21 cellular contexts compared by ENCODE assay signal in genomic region chr21:31586118-31586517, GRCh38.
A peak's percentile ranks its signal among the peaks of the same experiment; 100 is the strongest.
DNase-seq lines count a peak whose midpoint lies in the region; ATAC-seq, FAIRE-seq and TF ChIP-seq lines count a peak whose summit lies in the region.
"Had no signal": no experiment of that assay in that cellular context is flagged by ENCODE, and none has a peak within 500 bp of the region (broad histone marks: within the 10 kb centered on the region; RNA-seq: fewer than 3 reads in every experiment).

No MANE protein-coding gene starts in this region.

- no peak overlapping the region for H3K27ac Mint-ChIP-seq in GM23338
- H3K27ac Mint-ChIP-seq: CD14-positive monocyte; CD4-positive, alpha-beta memory T cell; H9 had no signal

- H3K27ac ChIP-seq in GM23338 (ENCODE audit: low read depth) = no peak overlapping the region
- no peak overlapping the region for H3K27ac ChIP-seq in HEK293 (ENCODE audit: extremely low read depth, low read depth, low read length)
- no peak overlapping the region for H3K27ac ChIP-seq in K562 (ENCODE audit: extremely low read depth, low read depth, low read length)
- H3K27ac ChIP-seq: HL-60 had no signal

- no peak for FAIRE-seq in K562 (lab: Jason Lieb, UNC)
- FAIRE-seq: A204.1, D721Med, G401.6, GM12891, GM18507, H1 had no signal

- CTCF ChIA-PET in HEK293 (lab: Yijun Ruan, JAX) = no interaction called here
- CTCF ChIA-PET in K562 (lab: Yijun Ruan, JAX; ENCODE audit: low intra/inter-chr PET ratio) = interaction anchor here (0.6 kb wide), 1 partner anchor 757 kb away, joined by 3 read pairs; no protein-coding TSS in a partner anchor

- H3K4me1 ChIP-seq in GM23338 (ENCODE audit: insufficient read depth) = peaks cover 5% of the 10 kb centered on the region; the same call in 1 of the 2 replicates
- no peaks in the 10 kb centered on the region for H3K4me1 ChIP-seq in HEK293 (ENCODE audit: control insufficient read depth, insufficient read depth, low read length)
- no peaks in the 10 kb centered on the region for H3K4me1 ChIP-seq in K562 (replicated peaks in 1 of 2; ENCODE audit: control insufficient read depth in 2 of 2, insufficient read depth in 2 of 2, low read length in 2 of 2)

- no peaks in the 10 kb centered on the region for H3K27me3 Mint-ChIP-seq in GM23338 (ENCODE audit: insufficient read depth, low read depth, poor library complexity)

- H3K9me2 ChIP-seq in GM23338 (ENCODE audit: insufficient read depth) = no peaks in the 10 kb centered on the region

- no peak for TF ChIP-seq POLR2A in K562 (conservative IDR thresholded peaks at IDR 0.05)

- H2AFZ ChIP-seq in GM23338 (no peak overlapping the region), K562 (ENCODE audit: low read depth, low read length) (no peak overlapping the region)

- in situ Hi-C loops in K562 (cut with MboI) = no loop called here

- DNase-seq in GM23338 (ENCODE audit: low spot score) (no peak), K562 (ENCODE audit: extremely low read depth in 1 of 4, low spot score in 3 of 4) (no peak), HUDEP-2 (lab: John Stamatoyannopoulos, UW; ENCODE audit: unreplicated experiment in 76 of 76) (no peak)
- DNase-seq in stimulated activated CD4-positive, alpha-beta T cell treated with anti-CD3 and anti-CD28 coated beads, Interleukin-2, amount 100 ng/mL, for 48 hours = no peak
- DNase-seq: AML-193; CD4-positive, alpha-beta memory T cell; COR-L47; H9; IMR-90; Kasumi-1; KG1 had no signal

- H3K27me3 ChIP-seq in GM23338 (ENCODE audit: insufficient read depth) (no peaks in the 10 kb centered on the region), K562 (ENCODE audit: control insufficient read depth in 2 of 2, insufficient read depth in 2 of 2, low read length in 2 of 2) (peaks cover 4 to 5% of the 10 kb centered on the region in 2 experiments; a peak in 2 of 5 replicates)

- H3K36me3 ChIP-seq in GM23338 (ENCODE audit: insufficient read depth) (no peaks in the 10 kb centered on the region), HEK293 (ENCODE audit: control insufficient read depth in 2 of 2, insufficient read depth in 1 of 2, low read length in 2 of 2) (no peaks in the 10 kb centered on the region), K562 (ENCODE audit: control insufficient read depth, insufficient read depth, low read length) (no peaks in the 10 kb centered on the region)

- peak; percentile 48; the same call in 1 of the 3 replicates for ATAC-seq in GM23338
- no peak for ATAC-seq in K562
- no peak for ATAC-seq in GM21825 (IDR thresholded peaks at IDR 0.05; ENCODE audit: unreplicated experiment)

- H4K20me1 ChIP-seq in GM23338 (replicated peaks; ENCODE audit: insufficient read depth) = no peaks in the 10 kb centered on the region
- no peaks in the 10 kb centered on the region for H4K20me1 ChIP-seq in K562 (replicated peaks; ENCODE audit: control insufficient read depth, insufficient read depth, low read length)

- H3K36me3 Mint-ChIP-seq in GM23338 (ENCODE audit: low read depth) = no peaks in the 10 kb centered on the region
- H3K36me3 Mint-ChIP-seq: CD14-positive monocyte; CD4-positive, alpha-beta memory T cell had no signal

- no peak for TF ChIP-seq EP300 in K562 (IDR thresholded peaks at IDR 0.05; ENCODE audit: low read length)

- H3K9me1 ChIP-seq in K562 (ENCODE audit: control insufficient read depth, insufficient read depth, low read length) = no peaks in the 10 kb centered on the region

- H3K4me3 Mint-ChIP-seq in GM23338 = no peak overlapping the region
- H3K4me3 Mint-ChIP-seq: CD14-positive monocyte; CD4-positive, alpha-beta memory T cell; H9 had no signal

- WGBS in K562 (ENCODE audit: insufficient coverage, low coverage, missing lambda C conversion rate) = 1% methylated on average over 6 of the region's 6 CpGs

- H3F3A ChIP-seq in GM23338 (replicated peaks; ENCODE audit: low read depth) = no peaks in the 10 kb centered on the region

- POLR2A ChIA-PET in HEK293 (lab: Yijun Ruan, JAX) (interaction anchor here (0.6 kb wide), 1 partner anchor 74 kb away, joined by 3 read pairs; no protein-coding TSS in a partner anchor), K562 (lab: Yijun Ruan, JAX) (no interaction called here)

- no TSS peak for BruUV-seq in K562 (replicated peaks; lab: Mats Ljungman, UMichigan)

- H3K9me3 ChIP-seq in HEK293 (ENCODE audit: control insufficient read depth, insufficient read depth, low read depth, low read length) = no peaks in the 10 kb centered on the region
- H3K9me3 ChIP-seq in K562 (replicated peaks; ENCODE audit: control insufficient read depth, insufficient read depth, low read depth, low read length) = no peaks in the 10 kb centered on the region

- H3K79me2 ChIP-seq in GM23338 (replicated peaks; ENCODE audit: insufficient read depth) = no peaks in the 10 kb centered on the region
- H3K79me2 ChIP-seq in K562 (ENCODE audit: control insufficient read depth, insufficient read depth, low read length) = no peaks in the 10 kb centered on the region

- no peak overlapping the region for H3K4me2 ChIP-seq in GM23338
- no peak overlapping the region for H3K4me2 ChIP-seq in K562 (ENCODE audit: insufficient read depth, low read length)

- no peak overlapping the region for H3K9ac ChIP-seq in K562 (ENCODE audit: insufficient read depth in 1 of 2, low read depth in 2 of 2, low read length in 2 of 2)

- H3K4me3 ChIP-seq in GM23338 (no peak overlapping the region), HEK293 (ENCODE audit: low read depth, low read length) (no peak overlapping the region), K562 (no peak overlapping the region)

- no peak for TF ChIP-seq RAD21 in K562 (CRISPR knock-in tag; conservative IDR thresholded peaks at IDR 0.05 in 1 of 2, IDR thresholded peaks at IDR 0.05 in 1 of 2)

- peaks cover 2% of the 10 kb centered on the region; the same call in 1 of the 3 replicates for H3K4me1 Mint-ChIP-seq in GM23338

- TF ChIP-seq CTCF in GM23338 (conservative IDR thresholded peaks at IDR 0.05; ENCODE audit: low read depth in 2 of 2) = no peak
- TF ChIP-seq CTCF in HEK293 (tag by site-specific recombination; IDR thresholded peaks at IDR 0.05) = no peak
- TF ChIP-seq CTCF in K562 (IDR thresholded peaks at IDR 0.05 in 2 of 3, conservative IDR thresholded peaks at IDR 0.05 in 1 of 3; ENCODE audit: insufficient read depth in 2 of 3, low read depth in 1 of 3, low read length in 3 of 3) = no peak

- no peaks in the 10 kb centered on the region; the same call in 2 of the 3 replicates for H3K9me3 Mint-ChIP-seq in GM23338
- H3K9me3 Mint-ChIP-seq: CD14-positive monocyte, H9 had no signal

- intact Hi-C loops in K562 (cut with micrococcal nuclease) = loop anchor here (10.0 kb wide), 1 partner anchor 241 kb away; the partner anchor contains the start of gene TIAM1

TF ChIP-seq in GM23338, 12 proteins besides CTCF, POLR2A, EP300 and RAD21 (continues in another document):
- no peak for TF ChIP-seq POLR2AphosphoS5 (IDR thresholded peaks at IDR 0.05; ENCODE audit: low read depth)
- no peak for TF ChIP-seq STAT1 (IDR thresholded peaks at IDR 0.05; ENCODE audit: unreplicated experiment)

TF ChIP-seq in HEK293, 187 proteins besides CTCF, POLR2A, EP300 and RAD21:
- TF ChIP-seq, protein P1, sequence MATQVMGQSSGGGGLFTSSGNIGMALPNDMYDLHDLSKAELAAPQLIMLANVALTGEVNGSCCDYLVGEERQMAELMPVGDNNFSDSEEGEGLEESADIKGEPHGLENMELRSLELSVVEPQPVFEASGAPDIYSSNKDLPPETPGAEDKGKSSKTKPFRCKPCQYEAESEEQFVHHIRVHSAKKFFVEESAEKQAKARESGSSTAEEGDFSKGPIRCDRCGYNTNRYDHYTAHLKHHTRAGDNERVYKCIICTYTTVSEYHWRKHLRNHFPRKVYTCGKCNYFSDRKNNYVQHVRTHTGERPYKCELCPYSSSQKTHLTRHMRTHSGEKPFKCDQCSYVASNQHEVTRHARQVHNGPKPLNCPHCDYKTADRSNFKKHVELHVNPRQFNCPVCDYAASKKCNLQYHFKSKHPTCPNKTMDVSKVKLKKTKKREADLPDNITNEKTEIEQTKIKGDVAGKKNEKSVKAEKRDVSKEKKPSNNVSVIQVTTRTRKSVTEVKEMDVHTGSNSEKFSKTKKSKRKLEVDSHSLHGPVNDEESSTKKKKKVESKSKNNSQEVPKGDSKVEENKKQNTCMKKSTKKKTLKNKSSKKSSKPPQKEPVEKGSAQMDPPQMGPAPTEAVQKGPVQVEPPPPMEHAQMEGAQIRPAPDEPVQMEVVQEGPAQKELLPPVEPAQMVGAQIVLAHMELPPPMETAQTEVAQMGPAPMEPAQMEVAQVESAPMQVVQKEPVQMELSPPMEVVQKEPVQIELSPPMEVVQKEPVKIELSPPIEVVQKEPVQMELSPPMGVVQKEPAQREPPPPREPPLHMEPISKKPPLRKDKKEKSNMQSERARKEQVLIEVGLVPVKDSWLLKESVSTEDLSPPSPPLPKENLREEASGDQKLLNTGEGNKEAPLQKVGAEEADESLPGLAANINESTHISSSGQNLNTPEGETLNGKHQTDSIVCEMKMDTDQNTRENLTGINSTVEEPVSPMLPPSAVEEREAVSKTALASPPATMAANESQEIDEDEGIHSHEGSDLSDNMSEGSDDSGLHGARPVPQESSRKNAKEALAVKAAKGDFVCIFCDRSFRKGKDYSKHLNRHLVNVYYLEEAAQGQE (tag by site-specific recombination; IDR thresholded peaks at IDR 0.05) = peak; percentile 91
- no peak for TF ChIP-seq ZNF184 (tag by site-specific recombination; IDR thresholded peaks at IDR 0.05)

TF ChIP-seq in K562, 482 proteins besides CTCF, POLR2A, EP300 and RAD21:
- TF ChIP-seq SP1 (CRISPR knock-in tag; IDR thresholded peaks at IDR 0.05) (no peak), MEF2A (IDR thresholded peaks at IDR 0.05; ENCODE audit: control insufficient read depth, low read depth, low read length) (0 out of 2 replicates have a peak, but pooled peaks have one; percentile 26)
